Comparison of ENCODE assay signal across 8 cellular contexts in genomic region chr17:36722121-36722902, GRCh38.
A peak's percentile ranks its signal among the peaks of the same experiment; 100 is the strongest.
DNase-seq lines count a peak whose midpoint lies in the region; ATAC-seq and TF ChIP-seq lines count a peak whose summit lies in the region.

No MANE protein-coding gene starts in this region.

- H3K4me3 ChIP-seq in HUES48 (ENCODE audit: low read depth, low read length): peak overlapping the region; percentile 47
- peak overlapping the region; percentile 41 for H3K4me3 ChIP-seq in retinal pigment epithelial cell (ENCODE audit: low read length)
- peak overlapping the region in 1 of 2 donors; percentile 25 for H3K4me3 ChIP-seq in aorta (ENCODE audit: low read length in 2 of 2)
- H3K4me3 ChIP-seq in SJCRH30: no peak overlapping the region

- POLR2A ChIA-PET in RWPE1 (lab: Yijun Ruan, JAX; ENCODE audit: low non-redundant PET): no interaction called here

- TF ChIP-seq CTCF in RWPE1 (conservative IDR thresholded peaks at IDR 0.05; ENCODE audit: low read depth) (no peak), retinal pigment epithelial cell (conservative IDR thresholded peaks at IDR 0.05; ENCODE audit: low read depth, low read length) (no peak)

- DNase-seq in RWPE1 (ENCODE audit: low spot score) (peak; percentile 35), left cardiac atrium (peak; percentile 56), retinal pigment epithelial cell (ENCODE audit: low read depth) (no peak), aorta (peak; percentile 73 to 81), SJCRH30 (no peak)
- DNase-seq in activated naive CD4-positive, alpha-beta T cell treated with anti-CD3 and anti-CD28 coated beads, Interleukin-2, amount 50 U/mL, for 16 hours: peak; percentile 85

- ATAC-seq in GM18517 (IDR thresholded peaks at IDR 0.05; ENCODE audit: unreplicated experiment) (peak; percentile 55), left cardiac atrium (peak; percentile 96 to 97), aorta (ENCODE audit: low FRiP score) (peak; percentile 82)

- CTCF ChIA-PET in RWPE1 (lab: Yijun Ruan, JAX): no interaction called here

- intact Hi-C loops in left cardiac atrium (cut with DNase I): no loop called here
- intact Hi-C loops in aorta (cut with DNase I): no loop called here

- H3K4me1 ChIP-seq in HUES48 (ENCODE audit: control insufficient read depth, insufficient read depth, low read length) (peaks cover 23% of the 10 kb centered on the region), aorta (ENCODE audit: control insufficient read depth in 1 of 2, insufficient read depth in 2 of 2, low read length in 2 of 2) (no peaks in the 10 kb centered on the region), SJCRH30 (no peaks in the 10 kb centered on the region)

- H3K9me3 ChIP-seq in HUES48 (ENCODE audit: control insufficient read depth, insufficient read depth, low read length) (no peaks in the 10 kb centered on the region), aorta (ENCODE audit: control insufficient read depth, low read length) (no peaks in the 10 kb centered on the region), SJCRH30 (replicated peaks) (no peaks in the 10 kb centered on the region)

- H3K9ac ChIP-seq in HUES48 (ENCODE audit: low read depth, low read length): 0 out of 2 replicates have a peak overlapping the region, but pooled peaks have one; percentile 27

- WGBS in aorta, 2 donors: 8% methylated on average over 46 to 49 of the region's 49 CpGs

- H3K27ac ChIP-seq in HUES48 (ENCODE audit: low read depth, low read length) (no peak overlapping the region), RWPE1 (no peak overlapping the region), aorta (ENCODE audit: low read depth in 1 of 2, low read length in 2 of 2) (no peak overlapping the region), SJCRH30 (no peak overlapping the region)

- H3K27me3 ChIP-seq in HUES48 (ENCODE audit: control insufficient read depth, insufficient read depth, low read length) (peaks cover 7% of the 10 kb centered on the region; the same call in 1 of the 2 replicates), aorta (ENCODE audit: control insufficient read depth in 1 of 2, insufficient read depth in 2 of 2, low read length in 1 of 2) (no peaks in the 10 kb centered on the region), SJCRH30 (peaks cover 9% of the 10 kb centered on the region)

- H3K36me3 ChIP-seq in HUES48 (ENCODE audit: control insufficient read depth, insufficient read depth, low read length) (no peaks in the 10 kb centered on the region), aorta (ENCODE audit: control insufficient read depth in 1 of 2, insufficient read depth in 2 of 2, low read length in 1 of 2) (no peaks in the 10 kb centered on the region), SJCRH30 (no peaks in the 10 kb centered on the region)

Comparison
In these comparisons a context has a peak if more than half of its experiments do, and no peak if none do; other contexts are left out.
1. DNase-seq: peak in RWPE1 (single experiment), activated naive CD4-positive, alpha-beta T cell treated with anti-CD3 and anti-CD28 coated beads, Interleukin-2, amount 50 U/mL, for 16 hours (single experiment), left cardiac atrium (single experiment) and aorta (2 of 2); none in retinal pigment epithelial cell (single experiment) and SJCRH30 (0 of 2).
2. Peak in every context shown above with its lines, with median percentiles within 50 percentile points of each other: ATAC-seq.